Comparison of ENCODE assay signal across 26 cellular contexts in the genomic region with DNA sequence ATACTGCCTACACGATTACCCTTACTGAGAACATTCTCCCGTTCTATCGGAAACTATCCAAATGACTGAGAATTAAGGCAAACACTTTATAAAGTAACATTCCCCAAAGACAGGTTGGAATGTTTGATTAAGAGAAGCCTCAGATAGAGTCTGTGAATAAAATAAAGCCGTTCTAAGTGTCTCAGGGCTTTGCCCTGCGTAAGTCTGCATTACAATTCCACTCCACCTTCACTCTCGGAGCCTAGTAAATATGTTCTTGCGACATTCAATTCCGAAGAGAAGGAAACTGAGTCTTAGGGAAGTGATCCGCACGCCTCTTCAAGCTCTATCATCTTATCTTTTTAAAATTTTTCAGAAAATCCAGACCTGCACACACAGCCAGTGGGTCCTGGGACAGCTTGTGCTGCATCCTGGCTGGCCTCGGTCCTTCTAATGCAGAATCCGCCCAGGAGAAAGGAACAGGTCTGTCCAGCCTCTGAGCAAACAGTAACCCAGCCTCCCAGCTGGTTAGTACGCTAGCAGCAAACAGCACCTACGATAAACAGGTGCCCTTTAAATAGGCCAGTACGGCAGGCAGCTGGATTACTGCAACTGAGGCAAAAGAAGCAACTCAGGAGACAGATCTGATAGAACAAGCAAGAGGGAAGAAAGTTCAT.
A peak's percentile ranks its signal among the peaks of the same experiment; 100 is the strongest.
DNase-seq lines count a peak whose midpoint lies in the region; FAIRE-seq and TF ChIP-seq lines count a peak whose summit lies in the region.
"Had no signal": no experiment of that assay in that cellular context is flagged by ENCODE, and none has a peak within 500 bp of the region (broad histone marks: within the 10 kb centered on the region; RNA-seq: fewer than 3 reads in every experiment).

No MANE protein-coding gene starts in this region.

- H3K27me3 ChIP-seq in colonic mucosa (no peaks in the 10 kb centered on the region), prostate gland (replicated peaks; ENCODE audit: insufficient read depth) (no peaks in the 10 kb centered on the region)

- FAIRE-seq in HTR-8/SVneo (lab: Jason Lieb, UNC), result no peak
- FAIRE-seq: islet of Langerhans had no signal

- no peak overlapping the region for H3K9ac ChIP-seq in colonic mucosa (ENCODE audit: low read depth in 2 of 2, low read length in 2 of 2)
- H3K9ac ChIP-seq: KMS-11 had no signal

- no peak for TF ChIP-seq CTCF in C4-2B (conservative IDR thresholded peaks at IDR 0.05)
- no peak for TF ChIP-seq CTCF in LNCaP clone FGC (IDR thresholded peaks at IDR 0.05; ENCODE audit: control insufficient read depth, extremely low read depth, insufficient read depth)
- no peak for TF ChIP-seq CTCF in colonic mucosa (IDR thresholded peaks at IDR 0.05)
- no peak for TF ChIP-seq CTCF in prostate gland (IDR thresholded peaks at IDR 0.05)

- DNase-seq in LNCaP clone FGC (ENCODE audit: low read depth) (peak; percentile 91), colonic mucosa (peak; percentile 23), prostate gland (ENCODE audit: low spot score) (peak; percentile 83), medulla oblongata (ENCODE audit: extremely low spot score) (no peak), HTR-8/SVneo (ENCODE audit: insufficient read length, low spot score) (no peak), nucleus accumbens (lab: John Stamatoyannopoulos, UW) (no peak)
- DNase-seq: activated CD4-positive, alpha-beta memory T cell treated with anti-CD3 and anti-CD28 coated beads for 36 hours; activated naive CD4-positive, alpha-beta T cell treated with Interleukin-2 at 50 U/mL for 16 hours; activated T-cell treated with anti-CD3 and anti-CD28 coated beads, Interleukin-2, amount 50 U/mL, for 72 hours; BE2C; central memory CD4-positive, alpha-beta T cell; dermis blood vessel endothelial cell; DMS79; endodermal cell; GDM1; left ventricle myocardium inferior; midbrain; naive thymus-derived CD8-positive, alpha-beta T cell; NCI-H1436 treated with DMSO at 0.1 percent for 48 hours; NCI-H446 treated with DMSO at 0.1 percent for 48 hours; NK-92 treated with Interleukin-12 subunit alpha and Interleukin-12 subunit beta, amount 100 ng/mL, for 24 hours; substantia nigra had no signal

- intact Hi-C loops in colonic mucosa (cut with DNase I) (no loop called here), prostate gland (cut with DNase I) (no loop called here)

- no peak for TF ChIP-seq POLR2A in prostate gland (IDR thresholded peaks at IDR 0.05)

- peak overlapping the region; percentile 25 for H3K4me3 ChIP-seq in LNCaP clone FGC (ENCODE audit: low read depth, low read length)
- no peak overlapping the region for H3K4me3 ChIP-seq in colonic mucosa
- peak overlapping the region; percentile 13 to 14 for H3K4me3 ChIP-seq in prostate gland
- H3K4me3 ChIP-seq: HAP-1, left ventricle myocardium inferior had no signal

- no peaks in the 10 kb centered on the region for H3K36me3 ChIP-seq in colonic mucosa
- H3K36me3 ChIP-seq in prostate gland, result no peaks in the 10 kb centered on the region
- H3K36me3 ChIP-seq: BE2C, HAP-1, left ventricle myocardium inferior had no signal

- H3K4me1 ChIP-seq in colonic mucosa, result no peaks in the 10 kb centered on the region
- no peaks in the 10 kb centered on the region for H3K4me1 ChIP-seq in prostate gland (replicated peaks)
- H3K4me1 ChIP-seq: BE2C, HAP-1 had no signal

- H3K9me3 ChIP-seq in colonic mucosa, result no peaks in the 10 kb centered on the region
- no peaks in the 10 kb centered on the region for H3K9me3 ChIP-seq in prostate gland
- H3K9me3 ChIP-seq: BE2C, HAP-1, left ventricle myocardium inferior had no signal

- peak overlapping the region; percentile 59 for H3K27ac ChIP-seq in C4-2B
- H3K27ac ChIP-seq in colonic mucosa, result no peak overlapping the region
- peak overlapping the region; percentile 74 to 82 for H3K27ac ChIP-seq in prostate gland
- H3K27ac ChIP-seq: KMS-11, left ventricle myocardium inferior had no signal

- 75% methylated on average over 15 of the region's 15 CpGs for WGBS in prostate gland

Comparison
In these comparisons a context has a peak if more than half of its experiments do, and no peak if none do; other contexts are left out.
1. DNase-seq: peak in LNCaP clone FGC (single experiment), colonic mucosa (single experiment) and prostate gland (single experiment); none in medulla oblongata (single experiment), HTR-8/SVneo (single experiment) and nucleus accumbens (0 of 56).